In the genomic region with DNA sequence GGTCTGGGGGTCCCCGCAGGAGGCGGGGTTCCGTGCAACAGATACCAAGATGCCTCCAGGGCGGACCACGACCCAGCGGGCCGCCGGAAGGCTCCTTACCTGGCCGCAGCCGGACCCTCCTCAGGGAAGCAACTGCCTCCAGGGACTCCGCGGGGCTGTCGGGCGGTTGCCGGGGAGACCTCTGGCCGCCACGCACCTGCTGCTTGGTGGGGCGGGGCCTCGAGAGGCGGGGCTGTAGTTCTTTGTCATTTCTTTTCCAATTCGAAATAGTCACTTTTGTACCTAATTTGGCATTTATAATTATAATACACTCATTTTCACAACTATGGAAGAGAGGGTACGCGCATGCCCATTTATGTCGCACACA, we compare ENCODE assay signal across 8 cellular contexts. TPM values are rescaled to one million over a fixed set of nuclear protein-coding genes. Genes with fewer than 3 reads are reported as not detected.
A peak's percentile ranks its signal among the peaks of the same experiment; 100 is the strongest.
DNase-seq lines count a peak whose midpoint lies in the region; ATAC-seq, FAIRE-seq and TF ChIP-seq lines count a peak whose summit lies in the region.

No MANE protein-coding gene starts in this region.

- H3K4me2 ChIP-seq in BLaER1 (peak overlapping the region; percentile 92), parathyroid adenoma (ENCODE audit: low read length) (peak overlapping the region; percentile 96)

- H4K20me1 ChIP-seq in BLaER1 = no peaks in the 10 kb centered on the region

- peak overlapping the region; percentile 78 for H3K4me3 ChIP-seq in BLaER1
- peak overlapping the region; percentile 93 for H3K4me3 ChIP-seq in parathyroid adenoma (ENCODE audit: low read depth, low read length)

- ATAC-seq in GM19372 (IDR thresholded peaks at IDR 0.05; ENCODE audit: low read depth, unreplicated experiment) (peak; percentile 40), HG03520 (IDR thresholded peaks at IDR 0.05; ENCODE audit: unreplicated experiment) (peak; percentile 48), Right ventricle myocardium superior (ENCODE audit: poor library complexity) (peak; percentile 73)

- H3K9me3 ChIP-seq in BLaER1 = no peaks in the 10 kb centered on the region
- H3K9me3 ChIP-seq in parathyroid adenoma (ENCODE audit: control insufficient read depth, low read length) = no peaks in the 10 kb centered on the region

- no peaks in the 10 kb centered on the region for H3K27me3 ChIP-seq in BLaER1
- H3K27me3 ChIP-seq in parathyroid adenoma (ENCODE audit: control insufficient read depth, insufficient read depth, low read length) = no peaks in the 10 kb centered on the region

- H3K27ac ChIP-seq in BLaER1 (peak overlapping the region; percentile 71), parathyroid adenoma (peak overlapping the region; percentile 93)

- FAIRE-seq in urothelium cell line (lab: Jason Lieb, UNC) = no peak

- H3K9ac ChIP-seq in BLaER1 = peak overlapping the region; percentile 78
- peak overlapping the region; percentile 61 for H3K9ac ChIP-seq in parathyroid adenoma

- peak overlapping the region; percentile 97 for H2AFZ ChIP-seq in parathyroid adenoma

- H3K36me3 ChIP-seq in BLaER1 (no peaks in the 10 kb centered on the region), parathyroid adenoma (ENCODE audit: control insufficient read depth, insufficient read depth, low read length) (no peaks in the 10 kb centered on the region)

- H3K79me2 ChIP-seq in parathyroid adenoma = peaks cover under 1% of the 10 kb centered on the region

- intact Hi-C loops in Right ventricle myocardium superior (cut with DNase I) = no loop called here

- peaks cover 34% of the 10 kb centered on the region for H3K4me1 ChIP-seq in BLaER1
- H3K4me1 ChIP-seq in parathyroid adenoma = peaks cover 5% of the 10 kb centered on the region

- no peak for TF ChIP-seq CTCF in parathyroid adenoma (IDR thresholded peaks at IDR 0.05)

- DNase-seq in RPMI8226 (peak; percentile 61), Right ventricle myocardium superior (peak; percentile 68), urothelium cell line (ENCODE audit: low spot score) (peak; percentile 17)
- peak; percentile 73 for DNase-seq in activated naive CD4-positive, alpha-beta T cell treated with Interleukin-2 at 50 U/mL for 16 hours

RNA-seq across cellular contexts. Expression of gene AK9, which starts 0.6 kb away (rescaled TPM):
- 11.1 TPM for total RNA-seq in Right ventricle myocardium superior

RNA-seq across cellular contexts. Expression of gene FIG4, which starts 0.7 kb away (rescaled TPM):
- 7.7 TPM for total RNA-seq in Right ventricle myocardium superior

Comparison
In these comparisons a context has a peak if more than half of its experiments do, and no peak if none do; other contexts are left out.
1. Peak in every context shown above with its lines: DNase-seq, ATAC-seq, H3K4me3 ChIP-seq and H3K27ac ChIP-seq.
2. DNase-seq: peak in every context shown above with its lines; median percentile 73 in activated naive CD4-positive, alpha-beta T cell treated with Interleukin-2 at 50 U/mL for 16 hours; 68 in Right ventricle myocardium superior; 61 in RPMI8226; 17 in urothelium cell line.